8 cellular contexts compared by ENCODE assay signal in genomic region chr2:147843864-147844690, GRCh38. TPM values are rescaled to one million over a fixed set of nuclear protein-coding genes. Genes with fewer than 3 reads are reported as not detected.
DNase-seq lines count a peak whose midpoint lies in the region; ATAC-seq, FAIRE-seq and TF ChIP-seq lines count a peak whose summit lies in the region.

No MANE protein-coding gene starts in this region.

- H3K27me3 Mint-ChIP-seq in activated T-helper 17 cell treated with anti-CD3 and anti-CD28 coated beads, Interleukin-2, amount 50 U/mL, for 72 hours, result peaks cover 4% of the 10 kb centered on the region
- peaks cover 0 to 67% (median 5%) of the 10 kb centered on the region in 5 donors for H3K27me3 Mint-ChIP-seq in naive thymus-derived CD4-positive, alpha-beta T cell

- H4K20me1 ChIP-seq in fibroblast of lung (ENCODE audit: control insufficient read depth, extremely low read depth, insufficient read depth, low read length), result no peaks in the 10 kb centered on the region

- H3K9me3 ChIP-seq in fibroblast of lung (ENCODE audit: control insufficient read depth, insufficient read depth, low read depth, low read length), result no peaks in the 10 kb centered on the region
- H3K9me3 ChIP-seq in naive thymus-derived CD4-positive, alpha-beta T cell (ENCODE audit: control insufficient read depth in 2 of 3, low read length in 3 of 3), result no peaks in the 10 kb centered on the region

- intact Hi-C loops in naive thymus-derived CD4-positive, alpha-beta T cell (cut with micrococcal nuclease), result loop anchor here (1.0 to 10.0 kb wide), 15 partner anchors 19 to 1743 kb away; partner anchors contain the start of genes EPC2 (in 2 of the 2), MMADHC (in 2 of the 2), ORC4 (in 2 of the 2) and KIF5C (in 1 of the 2)

- TF ChIP-seq CTCF in fibroblast of lung (conservative IDR thresholded peaks at IDR 0.05 in 1 of 2, IDR thresholded peaks at IDR 0.05 in 1 of 2; ENCODE audit: low read depth in 1 of 2, low read length in 2 of 2), result peak in 1 of 2 donors; percentile 36

- DNase-seq in DMS153 (lab: John Stamatoyannopoulos, UW) (peak; percentile 82), RCC 7860 (ENCODE audit: low spot score) (peak; percentile 72), fibroblast of lung (ENCODE audit: low read depth in 2 of 2) (peak; percentile 88 to 89)
- peak; percentile 21 for DNase-seq in Jurkat, Clone E6-1 (ENCODE audit: low read depth, low spot score)
- peak; percentile 77 to 90 (median 86) for DNase-seq in naive thymus-derived CD4-positive, alpha-beta T cell
- peak; percentile 66 to 78 for DNase-seq in stimulated activated CD8-positive, alpha-beta memory T cell treated with anti-CD3 and anti-CD28 coated beads, Interleukin-7, amount 100 ng/mL, for 48 hours (ENCODE audit: extremely low read depth in 1 of 2, low read depth in 1 of 2)

- H3K4me3 Mint-ChIP-seq in activated T-helper 17 cell treated with anti-CD3 and anti-CD28 coated beads, Interleukin-2, amount 50 U/mL, for 72 hours, result peak overlapping the region; percentile 88
- peak overlapping the region; percentile 88 to 99 (median 94) for H3K4me3 Mint-ChIP-seq in naive thymus-derived CD4-positive, alpha-beta T cell

- peaks cover 12% of the 10 kb centered on the region for H3K36me3 Mint-ChIP-seq in activated T-helper 17 cell treated with anti-CD3 and anti-CD28 coated beads, Interleukin-2, amount 50 U/mL, for 72 hours (ENCODE audit: low read depth)
- H3K36me3 Mint-ChIP-seq in naive thymus-derived CD4-positive, alpha-beta T cell, result peaks cover 0 to 13% (median 0%) of the 10 kb centered on the region in 5 donors

- peak overlapping the region; percentile 95 for H3K27ac Mint-ChIP-seq in activated T-helper 17 cell treated with anti-CD3 and anti-CD28 coated beads, Interleukin-2, amount 50 U/mL, for 72 hours
- H3K27ac Mint-ChIP-seq in naive thymus-derived CD4-positive, alpha-beta T cell, result peak overlapping the region; percentile 83 to 97 (median 86)

- H3K4me3 ChIP-seq in Jurkat, Clone E6-1 (ENCODE audit: low read length), result peak overlapping the region; percentile 69
- H3K4me3 ChIP-seq in fibroblast of lung (replicated peaks in 1 of 4; ENCODE audit: control extremely low read depth in 1 of 4, insufficient read depth in 1 of 4, low read depth in 3 of 4, low read length in 4 of 4), result peak overlapping the region; percentile 78 to 99 (median 84)
- H3K4me3 ChIP-seq in naive thymus-derived CD4-positive, alpha-beta T cell (ENCODE audit: low read length), result peak overlapping the region; percentile 79

- no peaks in the 10 kb centered on the region for H3K27me3 ChIP-seq in fibroblast of lung (ENCODE audit: control insufficient read depth, insufficient read depth, low read length)
- no peaks in the 10 kb centered on the region for H3K27me3 ChIP-seq in naive thymus-derived CD4-positive, alpha-beta T cell (ENCODE audit: control insufficient read depth in 2 of 2, insufficient read depth in 2 of 2, low read length in 2 of 2)

- peaks cover 26% of the 10 kb centered on the region for H3K79me2 ChIP-seq in fibroblast of lung (ENCODE audit: control insufficient read depth, insufficient read depth, low read length)

- peaks cover 24% of the 10 kb centered on the region for H3K4me1 Mint-ChIP-seq in activated T-helper 17 cell treated with anti-CD3 and anti-CD28 coated beads, Interleukin-2, amount 50 U/mL, for 72 hours
- H3K4me1 Mint-ChIP-seq in naive thymus-derived CD4-positive, alpha-beta T cell, result peaks cover 33 to 49% (median 36%) of the 10 kb centered on the region in 7 donors

- ATAC-seq in GM21737 (IDR thresholded peaks at IDR 0.05; ENCODE audit: unreplicated experiment), result peak; percentile 88
- peak; percentile 80 for ATAC-seq in activated T-helper 17 cell treated with anti-CD3 and anti-CD28 coated beads, Interleukin-2, amount 50 U/mL, for 72 hours (replicated peaks)
- ATAC-seq in naive thymus-derived CD4-positive, alpha-beta T cell, result peak; percentile 89

- CTCF ChIA-PET in naive thymus-derived CD4-positive, alpha-beta T cell (lab: Charles Lee), result no interaction called here

- H3K9ac ChIP-seq in fibroblast of lung (ENCODE audit: insufficient read depth, low read length), result peak overlapping the region; percentile 84

- H3K36me3 ChIP-seq in fibroblast of lung (ENCODE audit: control insufficient read depth, insufficient read depth, low read length), result no peaks in the 10 kb centered on the region
- H3K36me3 ChIP-seq in naive thymus-derived CD4-positive, alpha-beta T cell (ENCODE audit: control insufficient read depth in 2 of 3, insufficient read depth in 3 of 3, low read length in 3 of 3), result peaks cover 0 to 8% (median 0%) of the 10 kb centered on the region in 3 experiments

- H3K4me1 ChIP-seq in fibroblast of lung (ENCODE audit: control insufficient read depth, extremely low read depth, insufficient read depth, low read length), result no peaks in the 10 kb centered on the region
- H3K4me1 ChIP-seq in naive thymus-derived CD4-positive, alpha-beta T cell (ENCODE audit: control insufficient read depth in 2 of 2, insufficient read depth in 2 of 2, low read length in 2 of 2), result peaks cover 15 to 31% of the 10 kb centered on the region in 2 donors

- POLR2A ChIA-PET in naive thymus-derived CD4-positive, alpha-beta T cell (lab: Charles Lee), result interaction anchor here (0.6 to 2.0 kb wide), 5 partner anchors 10 to 809 kb away, joined by 3 to 8 read pairs (median 3); no protein-coding TSS in a partner anchor

- H2AFZ ChIP-seq in fibroblast of lung (ENCODE audit: low read length), result peak overlapping the region; percentile 88

- FAIRE-seq in RCC 7860 (lab: Jason Lieb, UNC), result no peak

- peak overlapping the region; percentile 95 for H3K4me2 ChIP-seq in fibroblast of lung (ENCODE audit: extremely low read depth, insufficient read depth, low read length)

- no peaks in the 10 kb centered on the region for H3K9me3 Mint-ChIP-seq in activated T-helper 17 cell treated with anti-CD3 and anti-CD28 coated beads, Interleukin-2, amount 50 U/mL, for 72 hours
- peaks cover 0 to 5% (median 0%) of the 10 kb centered on the region in 11 donors for H3K9me3 Mint-ChIP-seq in naive thymus-derived CD4-positive, alpha-beta T cell

- peak overlapping the region; percentile 87 for H3K27ac ChIP-seq in fibroblast of lung (ENCODE audit: insufficient read depth, low read length)
- H3K27ac ChIP-seq in naive thymus-derived CD4-positive, alpha-beta T cell (ENCODE audit: low read depth, low read length), result peak overlapping the region; percentile 66

RNA-seq across cellular contexts. Expression of gene ACVR2A, which starts 0.8 kb away (rescaled TPM):
- 0.80 TPM for polyA plus RNA-seq in Jurkat, Clone E6-1 (2012; ENCODE audit: insufficient read depth, insufficient read length)
- total RNA-seq in activated T-helper 17 cell treated with anti-CD3 and anti-CD28 coated beads, Interleukin-2, amount 50 U/mL, for 72 hours, result 1 to 10 TPM; 1.9 to 2.5 TPM
- 8.9 and 29.3 TPM in 2 replicates for total RNA-seq in fibroblast of lung
- 8.0 and 9.8 TPM in 2 replicates for polyA plus RNA-seq in fibroblast of lung
- polyA plus RNA-seq in fibroblast of lung (2012), result 6.0 and 7.0 TPM in 2 replicates
- 1.9 and 3.8 TPM in 2 replicates for polyA minus RNA-seq in fibroblast of lung (ENCODE audit: low replicate concordance)
- total RNA-seq in naive thymus-derived CD4-positive, alpha-beta T cell, result 10 to 100 TPM in 4 of 5 experiments, 1 to 10 TPM in 1; 8.0 to 15.2 (median 12.1) TPM
- 1 to 10 TPM; 4.2 to 6.4 TPM for polyA plus RNA-seq in naive thymus-derived CD4-positive, alpha-beta T cell

Comparison
In these comparisons a context has a peak if more than half of its experiments do, and no peak if none do; other contexts are left out.
1. Peak in every context shown above with its lines: DNase-seq, ATAC-seq, H3K4me3 ChIP-seq and H3K27ac ChIP-seq.
2. DNase-seq: peak in every context shown above with its lines; median percentile 88 in fibroblast of lung; 86 in naive thymus-derived CD4-positive, alpha-beta T cell; 82 in DMS153; 72 in RCC 7860; 72 in stimulated activated CD8-positive, alpha-beta memory T cell treated with anti-CD3 and anti-CD28 coated beads, Interleukin-7, amount 100 ng/mL, for 48 hours; 21 in Jurkat, Clone E6-1.